Comparison of ENCODE assay signal across 8 cellular contexts in genomic region chr17:59964455-59965328, GRCh38.
DNase-seq lines count a peak whose midpoint lies in the region; ATAC-seq and TF ChIP-seq lines count a peak whose summit lies in the region.

A gene with protein sequence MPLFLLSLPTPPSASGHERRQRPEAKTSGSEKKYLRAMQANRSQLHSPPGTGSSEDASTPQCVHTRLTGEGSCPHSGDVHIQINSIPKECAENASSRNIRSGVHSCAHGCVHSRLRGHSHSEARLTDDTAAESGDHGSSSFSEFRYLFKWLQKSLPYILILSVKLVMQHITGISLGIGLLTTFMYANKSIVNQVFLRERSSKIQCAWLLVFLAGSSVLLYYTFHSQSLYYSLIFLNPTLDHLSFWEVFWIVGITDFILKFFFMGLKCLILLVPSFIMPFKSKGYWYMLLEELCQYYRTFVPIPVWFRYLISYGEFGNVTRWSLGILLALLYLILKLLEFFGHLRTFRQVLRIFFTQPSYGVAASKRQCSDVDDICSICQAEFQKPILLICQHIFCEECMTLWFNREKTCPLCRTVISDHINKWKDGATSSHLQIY (minus strand): TSS chr17:59964740. CDS start chr17:59964663, 77 bp downstream.

- peak within 1 kb of the TSS; percentile 87 for H3K27ac Mint-ChIP-seq in nephron progenitor cell

- H3K9me3 ChIP-seq in Loucy (ENCODE audit: insufficient read depth, low read depth, low read length) = no peaks in the 10 kb centered on the region

- no peaks in the 10 kb centered on the region for H3K36me3 ChIP-seq in Loucy (ENCODE audit: insufficient read depth, low read length)

- no peaks in the 10 kb centered on the region for H3F3A ChIP-seq in Loucy (ENCODE audit: low read depth)

- peak within 1 kb of the TSS; percentile 75 for H3K9ac ChIP-seq in Loucy (ENCODE audit: low read depth, low read length, poor library complexity, severe bottlenecking)

- H3K36me3 Mint-ChIP-seq in nephron progenitor cell (ENCODE audit: low read depth) = peaks cover 15% of the 10 kb centered on the region

- ATAC-seq in GM21825 (IDR thresholded peaks at IDR 0.05; ENCODE audit: unreplicated experiment) = peak; percentile 80
- ATAC-seq in stimulated activated naive CD8-positive, alpha-beta T cell treated with anti-CD3 and anti-CD28 coated beads, Interleukin-15, Interleukin-2, amounts not matched to agents 100 U/mL and 50 U/mL, for 24 hours = peak; percentile 83

- H3K9me3 Mint-ChIP-seq in nephron progenitor cell = no peaks in the 10 kb centered on the region

- peak; percentile 94 for DNase-seq in DMS53 (lab: John Stamatoyannopoulos, UW)
- peak; percentile 99 for DNase-seq in SIG-M5 treated with dmso at 0.1 percent for 504 hours (lab: John Stamatoyannopoulos, UW; ENCODE audit: unreplicated experiment)
- peak; percentile 90 for DNase-seq in activated gamma-delta T cell treated with Interleukin-2 at 50 U/mL for 16 hours
- DNase-seq in fibroblast of the conjunctiva (ENCODE audit: low read depth) = peak; percentile 44
- DNase-seq in nephron progenitor cell = peak; percentile 96
- DNase-seq in stimulated activated naive CD8-positive, alpha-beta T cell treated with anti-CD3 and anti-CD28 coated beads, Interleukin-15, Interleukin-2, amounts not matched to agents 100 U/mL and 50 U/mL, for 24 hours = peak; percentile 98

- peaks cover 19% of the 10 kb centered on the region for H3K4me1 Mint-ChIP-seq in nephron progenitor cell

- peaks cover 14% of the 10 kb centered on the region; the same call in 1 of the 2 replicates for H3K79me2 ChIP-seq in Loucy (ENCODE audit: insufficient read depth, low read length)

- peaks cover 4% of the 10 kb centered on the region for H3K27me3 Mint-ChIP-seq in nephron progenitor cell (ENCODE audit: low read depth, poor library complexity)

- H3K27me3 ChIP-seq in Loucy (ENCODE audit: insufficient read depth, low read length, poor library complexity, severe bottlenecking) = no peaks in the 10 kb centered on the region

- H2AFZ ChIP-seq in Loucy (ENCODE audit: low read length) = peak within 1 kb of the TSS; percentile 97

- peaks cover 18% of the 10 kb centered on the region for H3K4me1 ChIP-seq in Loucy (ENCODE audit: insufficient read depth, low read length, poor library complexity, severe bottlenecking)

- no peaks in the 10 kb centered on the region for H3K9me2 ChIP-seq in Loucy (replicated peaks; ENCODE audit: low read depth, low read length)

- H4K20me1 ChIP-seq in Loucy (ENCODE audit: insufficient read depth, low read length, poor library complexity, severe bottlenecking) = no peaks in the 10 kb centered on the region

- TF ChIP-seq CTCF in Loucy (conservative IDR thresholded peaks at IDR 0.05; ENCODE audit: low read length) (no peak), nephron progenitor cell (IDR thresholded peaks at IDR 0.05) (no peak)

- H3K4me2 ChIP-seq in Loucy (ENCODE audit: low read depth, low read length, poor library complexity, severe bottlenecking) = peak within 1 kb of the TSS; percentile 89

- peak within 1 kb of the TSS; percentile 83 for H3K4me3 ChIP-seq in Loucy (ENCODE audit: low read length, poor library complexity, severe bottlenecking)

- peak within 1 kb of the TSS; percentile 86 for H3K4me3 Mint-ChIP-seq in nephron progenitor cell

Comparison
In these comparisons a context has a peak if more than half of its experiments do, and no peak if none do; other contexts are left out.
1. Peak in every context shown above with its lines: DNase-seq, ATAC-seq and H3K4me3 ChIP-seq.
2. DNase-seq: peak in every context shown above with its lines; median percentile 99 in SIG-M5 treated with dmso at 0.1 percent for 504 hours; 98 in stimulated activated naive CD8-positive, alpha-beta T cell treated with anti-CD3 and anti-CD28 coated beads, Interleukin-15, Interleukin-2, amounts not matched to agents 100 U/mL and 50 U/mL, for 24 hours; 96 in nephron progenitor cell; 94 in DMS53; 90 in activated gamma-delta T cell treated with Interleukin-2 at 50 U/mL for 16 hours; 44 in fibroblast of the conjunctiva.